12 cellular contexts compared by ENCODE assay signal in genomic region chr10:102781921-102782542, GRCh38. TPM values are rescaled to one million over a fixed set of nuclear protein-coding genes. Genes with fewer than 3 reads are reported as not detected.
A peak's percentile ranks its signal among the peaks of the same experiment; 100 is the strongest.
DNase-seq lines count a peak whose midpoint lies in the region; ATAC-seq and TF ChIP-seq lines count a peak whose summit lies in the region.
"Had no signal": no experiment of that assay in that cellular context is flagged by ENCODE, and none has a peak within 500 bp of the region (broad histone marks: within the 10 kb centered on the region; RNA-seq: fewer than 3 reads in every experiment).

No MANE protein-coding gene starts in this region.

- POLR2A ChIA-PET in A673 (lab: Charles Lee; ENCODE audit: low non-redundant PET): interaction anchor here (0.6 kb wide), 1 partner anchor 62 kb away, joined by 5 read pairs; no protein-coding TSS in a partner anchor

- H3K27me3 Mint-ChIP-seq in CD14-positive monocyte (ENCODE audit: low read depth in 3 of 3): peaks cover 0 to 1% (median 0%) of the 10 kb centered on the region in 3 donors

- H3K4me1 ChIP-seq in effector memory CD4-positive, alpha-beta T cell (ENCODE audit: control insufficient read depth, insufficient read depth, low read length, poor library complexity, severe bottlenecking): no peaks in the 10 kb centered on the region
- H3K4me1 ChIP-seq in A673 (ENCODE audit: insufficient read depth, low read length, poor library complexity, severe bottlenecking): peaks cover 40% of the 10 kb centered on the region

- H3K4me3 Mint-ChIP-seq in CD14-positive monocyte: no peak overlapping the region

- intact Hi-C loops in CD14-positive monocyte (cut with micrococcal nuclease): no loop called here
- intact Hi-C loops in posterior vena cava (cut with DNase I): no loop called here
- intact Hi-C loops in A673 (cut with micrococcal nuclease; ENCODE audit: unreplicated experiment): no loop called here

- H3K9me3 ChIP-seq in effector memory CD4-positive, alpha-beta T cell (ENCODE audit: control insufficient read depth, low read length): no peaks in the 10 kb centered on the region
- no peaks in the 10 kb centered on the region for H3K9me3 ChIP-seq in A673 (ENCODE audit: low read depth, low read length, poor library complexity, severe bottlenecking)

- H3K4me3 ChIP-seq in fibroblast of villous mesenchyme (ENCODE audit: low read depth, low read length) (no peak overlapping the region), A673 (ENCODE audit: low read depth, low read length, poor library complexity, severe bottlenecking) (no peak overlapping the region)
- H3K4me3 ChIP-seq in effector memory CD4-positive, alpha-beta T cell (ENCODE audit: insufficient read depth, low read depth, low read length, poor library complexity, severe bottlenecking): no peak overlapping the region

- no TSS peak for BruUV-seq in A673 (replicated peaks; lab: Mats Ljungman, UMichigan)

- peaks cover 30 to 50% of the 10 kb centered on the region in 2 donors for H3K36me3 Mint-ChIP-seq in CD14-positive monocyte

- TF ChIP-seq CTCF in CD14-positive monocyte (IDR thresholded peaks at IDR 0.05): no peak
- no peak for TF ChIP-seq CTCF in fibroblast of villous mesenchyme (IDR thresholded peaks at IDR 0.05; ENCODE audit: insufficient read depth, low read depth, low read length)
- no peak for TF ChIP-seq CTCF in A673 (conservative IDR thresholded peaks at IDR 0.05; ENCODE audit: low read depth, low read length)

- peaks cover 9% of the 10 kb centered on the region for H3K36me3 ChIP-seq in effector memory CD4-positive, alpha-beta T cell (ENCODE audit: control insufficient read depth, insufficient read depth, low read length)
- no peaks in the 10 kb centered on the region for H3K36me3 ChIP-seq in A673 (ENCODE audit: insufficient read depth, low read length, poor library complexity, severe bottlenecking)

- peaks cover 0 to 2% (median 0%) of the 10 kb centered on the region in 7 donors for H3K9me3 Mint-ChIP-seq in CD14-positive monocyte

- H3K4me1 Mint-ChIP-seq in CD14-positive monocyte: peaks cover 61% of the 10 kb centered on the region

- ATAC-seq in HG03469 (IDR thresholded peaks at IDR 0.05; ENCODE audit: unreplicated experiment): no peak

- peak overlapping the region in 6 of 7 donors; percentile 73 to 95 (median 90) for H3K27ac Mint-ChIP-seq in CD14-positive monocyte

- H3K27ac ChIP-seq in effector memory CD4-positive, alpha-beta T cell (ENCODE audit: insufficient read depth, low read length, poor library complexity, severe bottlenecking): no peak overlapping the region
- H3K27ac ChIP-seq in A673 (ENCODE audit: low read depth, low read length, poor library complexity, severe bottlenecking): no peak overlapping the region

- H3K27me3 ChIP-seq in effector memory CD4-positive, alpha-beta T cell (replicated peaks; ENCODE audit: control insufficient read depth, insufficient read depth, low read length, poor library complexity, severe bottlenecking): no peaks in the 10 kb centered on the region
- no peaks in the 10 kb centered on the region for H3K27me3 ChIP-seq in A673 (replicated peaks; ENCODE audit: insufficient read depth, low read depth, low read length, poor library complexity)

- CTCF ChIA-PET in A673 (lab: Charles Lee): no interaction called here

- DNase-seq in CD14-positive monocyte (ENCODE audit: low spot score) (no peak), amniotic epithelial cell (ENCODE audit: low read depth) (peak; percentile 70), fibroblast of villous mesenchyme (ENCODE audit: low read depth) (peak; percentile 74), posterior vena cava (ENCODE audit: low spot score) (peak; percentile 7), DMS 273 treated with DMSO at 0.1 percent for 48 hours (lab: John Stamatoyannopoulos, UW) (no peak), A673 (ENCODE audit: low spot score) (no peak)
- DNase-seq in effector memory CD4-positive, alpha-beta T cell: no peak
- DNase-seq: NCI-H1092 treated with DMSO at 0.1 percent for 48 hours had no signal

RNA-seq across cellular contexts. Expression of gene WBP1L, which starts 38.3 kb away (rescaled TPM):
- polyA plus RNA-seq in CD14-positive monocyte: 10 to 100 TPM; 38.3 to 43.0 TPM
- total RNA-seq in fibroblast of villous mesenchyme (34.8 and 40.6 TPM in 2 replicates), posterior vena cava (10 to 100 TPM; 61.4 to 62.7 TPM), A673 (2021) (20.0 and 20.3 TPM in 2 replicates)

RNA-seq across cellular contexts. Expression of gene CYP17A1, which starts 55.2 kb away (rescaled TPM):
- not detected for polyA plus RNA-seq in CD14-positive monocyte
- total RNA-seq in fibroblast of villous mesenchyme (not detected in 2 replicates), posterior vena cava (1 to 10 TPM in 1 of 2 donors, not detected in 1; 1.6 TPM), A673 (2021) (not detected in 2 replicates)
- total RNA-seq: mesenteric fat pad, OCI-LY7 had no signal
- polyA plus RNA-seq: AG04450 had no signal

Comparison
In these comparisons a context has a peak if more than half of its experiments do, and no peak if none do; other contexts are left out.
1. DNase-seq: peak in amniotic epithelial cell (single experiment), fibroblast of villous mesenchyme (single experiment) and posterior vena cava (single experiment); none in CD14-positive monocyte (single experiment), DMS 273 treated with DMSO at 0.1 percent for 48 hours (single experiment), effector memory CD4-positive, alpha-beta T cell (0 of 3) and A673 (single experiment).